Comparison of ENCODE assay signal across 17 cellular contexts in the genomic region with DNA sequence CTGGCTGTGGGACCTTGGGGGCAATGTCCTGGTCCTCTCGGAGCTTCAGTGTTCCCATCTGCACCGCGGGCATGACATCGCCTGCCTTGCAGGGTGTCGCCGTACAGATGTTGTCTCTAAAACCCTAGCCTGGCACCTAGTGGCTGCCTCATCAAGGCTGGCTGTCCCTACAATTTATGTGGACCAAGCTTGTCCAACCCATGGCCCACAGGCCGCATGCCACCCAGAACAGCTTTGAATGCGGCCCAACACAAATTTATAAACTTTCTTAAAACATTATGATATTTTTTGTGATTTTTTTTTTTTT. TPM values are rescaled to one million over a fixed set of nuclear protein-coding genes. Genes with fewer than 3 reads are reported as not detected.
A peak's percentile ranks its signal among the peaks of the same experiment; 100 is the strongest.
DNase-seq lines count a peak whose midpoint lies in the region; ATAC-seq and TF ChIP-seq lines count a peak whose summit lies in the region.
"Had no signal": no experiment of that assay in that cellular context is flagged by ENCODE, and none has a peak within 500 bp of the region (broad histone marks: within the 10 kb centered on the region; RNA-seq: fewer than 3 reads in every experiment).

No MANE protein-coding gene starts in this region.

- H3K4me3 ChIP-seq in BLaER1 treated with 17β-estradiol and CSF1 and Interleukin-3, amounts not matched to agents 10 nM and 100 nM, result no peak overlapping the region
- H3K4me3 ChIP-seq in HEK293 (ENCODE audit: low read depth, low read length) (no peak overlapping the region), colonic mucosa (no peak overlapping the region), mucosa of descending colon (no peak overlapping the region)

- no peaks in the 10 kb centered on the region for H3K36me3 ChIP-seq in BLaER1 treated with 17β-estradiol and CSF1 and Interleukin-3, amounts not matched to agents 10 nM and 100 nM
- H3K36me3 ChIP-seq in HEK293 (ENCODE audit: control insufficient read depth in 2 of 2, insufficient read depth in 1 of 2, low read length in 2 of 2), result no peaks in the 10 kb centered on the region
- H3K36me3 ChIP-seq in colonic mucosa, result no peaks in the 10 kb centered on the region
- no peaks in the 10 kb centered on the region for H3K36me3 ChIP-seq in mucosa of descending colon (ENCODE audit: low read depth)

- no peaks in the 10 kb centered on the region for H3K36me3 Mint-ChIP-seq in CD4-positive, alpha-beta T cell (ENCODE audit: low read depth)
- H3K36me3 Mint-ChIP-seq: CD14-positive monocyte had no signal

- no peaks in the 10 kb centered on the region for H3K9me3 Mint-ChIP-seq in CD4-positive, alpha-beta T cell
- H3K9me3 Mint-ChIP-seq: HFFc6 had no signal

- TF ChIP-seq CTCF in HEK293 (tag by site-specific recombination; IDR thresholded peaks at IDR 0.05) (peak; percentile 40; the same call in 1 of the 2 replicates), colonic mucosa (IDR thresholded peaks at IDR 0.05) (no peak), mucosa of descending colon (IDR thresholded peaks at IDR 0.05) (no peak)
- TF ChIP-seq CTCF in CD4-positive, alpha-beta T cell (IDR thresholded peaks at IDR 0.05), result no peak

- H3K9me3 ChIP-seq in BLaER1 treated with 17β-estradiol and CSF1 and Interleukin-3, amounts not matched to agents 10 nM and 100 nM (replicated peaks in 1 of 11), result peaks cover 11 to 22% (median 18%) of the 10 kb centered on the region in 11 experiments; a peak in 21 of 22 replicates
- no peaks in the 10 kb centered on the region for H3K9me3 ChIP-seq in HEK293 (ENCODE audit: control insufficient read depth, insufficient read depth, low read depth, low read length)
- no peaks in the 10 kb centered on the region for H3K9me3 ChIP-seq in colonic mucosa
- peaks cover 7% of the 10 kb centered on the region for H3K9me3 ChIP-seq in mucosa of descending colon
- no peaks in the 10 kb centered on the region for H3K9me3 ChIP-seq in CD4-positive, alpha-beta T cell (ENCODE audit: control insufficient read depth, low read length)

- peak overlapping the region in 4 of 11 experiments; percentile 1 to 23 (median 8); a peak in 2 of 22 replicates for H3K9ac ChIP-seq in BLaER1 treated with 17β-estradiol and CSF1 and Interleukin-3, amounts not matched to agents 10 nM and 100 nM
- H3K9ac ChIP-seq in colonic mucosa (ENCODE audit: low read depth in 2 of 2, low read length in 2 of 2), result no peak overlapping the region

- H3K4me1 Mint-ChIP-seq in CD4-positive, alpha-beta T cell (ENCODE audit: low read depth), result no peaks in the 10 kb centered on the region
- H3K4me1 Mint-ChIP-seq: CD14-positive monocyte had no signal

- CTCF ChIA-PET in HEK293 (lab: Yijun Ruan, JAX), result interaction anchor here (0.6 to 0.9 kb wide), 2 partner anchors 84 to 189 kb away, joined by 3 read pairs; no protein-coding TSS in a partner anchor
- CTCF ChIA-PET in CD4-positive, alpha-beta T cell (lab: Charles Lee), result no interaction called here

- no peak overlapping the region for H3K27ac Mint-ChIP-seq in CD4-positive, alpha-beta T cell

- H3K27me3 Mint-ChIP-seq in CD4-positive, alpha-beta T cell, result peaks cover 13% of the 10 kb centered on the region

- no peak for DNase-seq in colonic mucosa
- peak in 1 of 3 donors; percentile 47 for DNase-seq in mucosa of descending colon
- no peak for DNase-seq in CD4-positive, alpha-beta T cell
- no peak for DNase-seq in AG08396 (ENCODE audit: low spot score)
- DNase-seq in activated effector memory CD4-positive, alpha-beta T cell treated with anti-CD3 and anti-CD28 coated beads, Interleukin-2, amount 50 U/mL, for 16 hours, result no peak
- DNase-seq: DND-41, GDM1, KBM-7, NCI-H1092 treated with DMSO at 0.1 percent for 48 hours, NCI-H1694, NCI-H748 treated with DMSO at 0.1 percent for 48 hours, T-helper 1 cell had no signal

- peak; percentile 28 for ATAC-seq in mucosa of descending colon
- no peak for ATAC-seq in CD4-positive, alpha-beta T cell (ENCODE audit: poor library complexity)

- H3K27ac ChIP-seq in BLaER1 treated with 17β-estradiol and CSF1 and Interleukin-3, amounts not matched to agents 10 nM and 100 nM, result peak overlapping the region in 3 of 11 experiments; percentile 6 to 36 (median 29); a peak in 2 of 22 replicates
- H3K27ac ChIP-seq in HEK293 (ENCODE audit: extremely low read depth, low read depth, low read length), result no peak overlapping the region
- peak overlapping the region; percentile 30 for H3K27ac ChIP-seq in colonic mucosa
- no peak overlapping the region for H3K27ac ChIP-seq in CD4-positive, alpha-beta T cell (ENCODE audit: low read depth, low read length)
- H3K27ac ChIP-seq: HL-60 had no signal

- peak overlapping the region; percentile 51 to 86 (median 71); a peak in 21 of 22 replicates for H3K4me2 ChIP-seq in BLaER1 treated with 17β-estradiol and CSF1 and Interleukin-3, amounts not matched to agents 10 nM and 100 nM

- POLR2A ChIA-PET in HEK293 (lab: Yijun Ruan, JAX), result interaction anchor here (0.7 kb wide), 1 partner anchor 10 kb away, joined by 4 read pairs; no protein-coding TSS in a partner anchor
- POLR2A ChIA-PET in CD4-positive, alpha-beta T cell (lab: Charles Lee), result no interaction called here

- intact Hi-C loops in colonic mucosa (cut with DNase I), result no loop called here
- intact Hi-C loops in mucosa of descending colon (cut with DNase I, micrococcal nuclease), result no loop called here
- intact Hi-C loops in CD4-positive, alpha-beta T cell (cut with DNase I, micrococcal nuclease), result no loop called here

- no peaks in the 10 kb centered on the region for H4K20me1 ChIP-seq in BLaER1 treated with 17β-estradiol and CSF1 and Interleukin-3, amounts not matched to agents 10 nM and 100 nM

- H3K4me3 Mint-ChIP-seq in CD4-positive, alpha-beta T cell, result no peak overlapping the region
- H3K4me3 Mint-ChIP-seq: HFFc6 had no signal

- H3K4me1 ChIP-seq in BLaER1 treated with 17β-estradiol and CSF1 and Interleukin-3, amounts not matched to agents 10 nM and 100 nM, result peaks cover 31 to 64% (median 56%) of the 10 kb centered on the region in 10 experiments
- no peaks in the 10 kb centered on the region for H3K4me1 ChIP-seq in HEK293 (ENCODE audit: control insufficient read depth, insufficient read depth, low read length)
- H3K4me1 ChIP-seq in colonic mucosa, result peaks cover 4% of the 10 kb centered on the region
- peaks cover 14% of the 10 kb centered on the region for H3K4me1 ChIP-seq in mucosa of descending colon (ENCODE audit: low read depth)

- no peaks in the 10 kb centered on the region for H3K27me3 ChIP-seq in BLaER1 treated with 17β-estradiol and CSF1 and Interleukin-3, amounts not matched to agents 10 nM and 100 nM
- H3K27me3 ChIP-seq in colonic mucosa, result no peaks in the 10 kb centered on the region
- no peaks in the 10 kb centered on the region for H3K27me3 ChIP-seq in CD4-positive, alpha-beta T cell (ENCODE audit: control insufficient read depth, insufficient read depth, low read length)

TF ChIP-seq in HEK293, 187 proteins besides CTCF, POLR2A, EP300 and RAD21:
- TF ChIP-seq, protein P1, sequence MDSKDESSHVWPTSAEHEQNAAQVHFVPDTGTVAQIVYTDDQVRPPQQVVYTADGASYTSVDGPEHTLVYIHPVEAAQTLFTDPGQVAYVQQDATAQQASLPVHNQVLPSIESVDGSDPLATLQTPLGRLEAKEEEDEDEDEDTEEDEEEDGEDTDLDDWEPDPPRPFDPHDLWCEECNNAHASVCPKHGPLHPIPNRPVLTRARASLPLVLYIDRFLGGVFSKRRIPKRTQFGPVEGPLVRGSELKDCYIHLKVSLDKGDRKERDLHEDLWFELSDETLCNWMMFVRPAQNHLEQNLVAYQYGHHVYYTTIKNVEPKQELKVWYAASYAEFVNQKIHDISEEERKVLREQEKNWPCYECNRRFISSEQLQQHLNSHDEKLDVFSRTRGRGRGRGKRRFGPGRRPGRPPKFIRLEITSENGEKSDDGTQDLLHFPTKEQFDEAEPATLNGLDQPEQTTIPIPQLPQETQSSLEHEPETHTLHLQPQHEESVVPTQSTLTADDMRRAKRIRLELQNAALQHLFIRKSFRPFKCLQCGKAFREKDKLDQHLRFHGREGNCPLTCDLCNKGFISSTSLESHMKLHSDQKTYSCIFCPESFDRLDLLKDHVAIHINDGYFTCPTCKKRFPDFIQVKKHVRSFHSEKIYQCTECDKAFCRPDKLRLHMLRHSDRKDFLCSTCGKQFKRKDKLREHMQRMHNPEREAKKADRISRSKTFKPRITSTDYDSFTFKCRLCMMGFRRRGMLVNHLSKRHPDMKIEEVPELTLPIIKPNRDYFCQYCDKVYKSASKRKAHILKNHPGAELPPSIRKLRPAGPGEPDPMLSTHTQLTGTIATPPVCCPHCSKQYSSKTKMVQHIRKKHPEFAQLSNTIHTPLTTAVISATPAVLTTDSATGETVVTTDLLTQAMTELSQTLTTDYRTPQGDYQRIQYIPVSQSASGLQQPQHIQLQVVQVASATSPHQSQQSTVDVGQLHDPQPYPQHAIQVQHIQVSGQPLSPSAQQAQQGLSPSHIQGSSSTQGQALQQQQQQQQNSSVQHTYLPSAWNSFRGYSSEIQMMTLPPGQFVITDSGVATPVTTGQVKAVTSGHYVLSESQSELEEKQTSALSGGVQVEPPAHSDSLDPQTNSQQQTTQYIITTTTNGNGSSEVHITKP (tag by site-specific recombination; IDR thresholded peaks at IDR 0.05), result no peak
- no peak for TF ChIP-seq ZNF24 (tag by site-specific recombination; IDR thresholded peaks at IDR 0.05)
- no peak for TF ChIP-seq ZNF530 (tag by site-specific recombination; IDR thresholded peaks at IDR 0.05; ENCODE audit: low read depth)
- no peak for TF ChIP-seq ZFP3 (tag by site-specific recombination; IDR thresholded peaks at IDR 0.05; ENCODE audit: low read depth)
TF ChIP-seq in HEK293: peak in this region for 0.

RNA-seq across cellular contexts. Expression of gene ASS1, which starts 18.3 kb away (rescaled TPM):
- total RNA-seq in colonic mucosa (100 to 1,000 TPM; 380 to 511 TPM), mucosa of descending colon (100 to 1,000 TPM; 221 to 410 (median 408) TPM)
- not detected for total RNA-seq in CD4-positive, alpha-beta T cell

Comparison
In these comparisons a context has a peak if more than half of its experiments do, and no peak if none do; other contexts are left out.
1. RNA of gene ASS1, which starts 18.3 kb away (total RNA-seq): 380 to 511 TPM in colonic mucosa and 221 to 410 TPM in mucosa of descending colon; not detected in CD4-positive, alpha-beta T cell; every median in the first group is over 100 times any median in the second.